ENCODE assay signal across 8 cellular contexts in the genomic region with DNA sequence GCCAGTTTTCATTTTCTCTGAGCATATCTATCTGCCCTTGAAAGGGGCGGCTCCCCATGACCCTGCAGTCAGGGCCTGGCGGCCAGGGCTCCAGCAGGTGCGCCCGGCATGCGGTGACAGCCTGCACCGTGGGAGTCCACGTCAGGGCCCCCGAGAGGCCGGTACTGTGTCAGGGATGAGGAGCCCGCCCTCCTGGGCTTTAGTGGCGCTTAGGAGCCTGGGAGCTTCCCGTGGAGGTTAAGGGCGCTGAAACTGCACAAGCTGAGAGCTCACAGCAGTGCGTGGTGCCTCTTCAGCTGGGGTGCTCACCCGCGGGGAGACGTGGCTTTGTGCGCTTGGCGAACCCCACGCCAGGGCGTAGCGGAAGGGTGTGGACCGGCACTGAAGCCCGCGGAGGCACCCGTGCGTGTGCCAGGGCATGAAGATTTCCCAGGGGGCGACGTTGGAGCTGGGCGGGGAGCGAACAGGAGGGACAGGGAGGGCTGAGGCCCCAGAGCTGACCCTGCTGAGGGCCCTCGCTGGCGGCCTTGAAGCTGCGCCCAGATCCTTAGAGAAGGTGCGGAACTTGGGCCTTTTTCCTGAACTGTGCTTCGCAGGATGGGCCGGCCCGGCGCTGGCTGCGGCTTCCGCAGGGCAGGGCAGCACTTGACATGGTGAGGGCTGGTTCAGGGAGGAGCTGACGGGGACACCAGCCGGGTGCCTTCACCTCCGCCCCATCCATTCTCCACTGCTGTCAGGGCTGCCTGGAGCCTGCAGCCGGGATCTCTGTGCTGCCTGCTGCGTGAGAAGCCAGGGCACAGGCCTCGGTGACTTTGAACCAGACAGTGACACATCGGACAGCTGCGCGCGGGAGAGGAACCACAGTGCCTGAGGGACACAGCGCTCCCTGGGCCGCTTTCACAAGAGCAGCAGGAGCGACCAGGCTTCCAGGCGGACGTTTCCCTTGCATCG. TPM values are rescaled to one million over a fixed set of nuclear protein-coding genes. Genes with fewer than 3 reads are reported as not detected.
DNase-seq lines count a peak whose midpoint lies in the region; ATAC-seq and TF ChIP-seq lines count a peak whose summit lies in the region.

No MANE protein-coding gene starts in this region.

- H3K23ac ChIP-seq in trophoblast cell (ENCODE audit: low read length) = no peak overlapping the region

- H3K18ac ChIP-seq in trophoblast cell (ENCODE audit: low read length) = no peak overlapping the region

- H2BK120ac ChIP-seq in trophoblast cell (ENCODE audit: insufficient read depth, low read length, poor library complexity) = no peak overlapping the region

- H3K36me3 ChIP-seq in trophoblast cell (ENCODE audit: control insufficient read depth in 1 of 2, insufficient read depth in 2 of 2, low read length in 2 of 2) = no peaks in the 10 kb centered on the region

- no peak overlapping the region for H2BK12ac ChIP-seq in trophoblast cell (ENCODE audit: low read length)

- DNase-seq in NCI-H1092 (lab: John Stamatoyannopoulos, UW) (peak; percentile 31), fibroblast of pulmonary artery (ENCODE audit: low read depth) (no peak), trophoblast cell (peak; percentile 98), occipital lobe (lab: John Stamatoyannopoulos, UW) (no peak), NCI-H1048 (lab: John Stamatoyannopoulos, UW) (no peak)
- DNase-seq in activated T-cell treated with anti-CD3 and anti-CD28 coated beads, Interleukin-2, amount 50 U/mL, for 1 hour = peak; percentile 50

- H3K27ac ChIP-seq in trophoblast cell (ENCODE audit: low read depth, low read length) = no peak overlapping the region

- no peak overlapping the region for H3K4ac ChIP-seq in trophoblast cell (ENCODE audit: low read depth, low read length)

- H3K14ac ChIP-seq in trophoblast cell (ENCODE audit: low read length) = no peak overlapping the region

- no peak overlapping the region for H3K4me2 ChIP-seq in trophoblast cell (ENCODE audit: low read length)

- peaks cover 7 to 8% of the 10 kb centered on the region in 2 experiments for H3K4me1 ChIP-seq in trophoblast cell (ENCODE audit: control insufficient read depth in 1 of 2, insufficient read depth in 2 of 2, low read length in 2 of 2)

- no peak overlapping the region for H4K8ac ChIP-seq in trophoblast cell (ENCODE audit: low read depth, low read length)

- no peak overlapping the region for H2BK5ac ChIP-seq in trophoblast cell (ENCODE audit: low read depth, low read length, poor library complexity)

- H3K9me3 ChIP-seq in trophoblast cell (ENCODE audit: insufficient read depth, low read depth, low read length) = peaks cover 3% of the 10 kb centered on the region

- no CpG with 5 or more reads among the region's 57 CpGs for WGBS in trophoblast cell (ENCODE audit: extremely low coverage, insufficient coverage, insufficient read length)

- no peaks in the 10 kb centered on the region for H3K79me2 ChIP-seq in trophoblast cell (ENCODE audit: control insufficient read depth, insufficient read depth, low read length, poor library complexity)

- no peak overlapping the region for H2AFZ ChIP-seq in trophoblast cell (ENCODE audit: insufficient read depth, low read length, poor library complexity)

- no peaks in the 10 kb centered on the region for H3K27me3 ChIP-seq in trophoblast cell (ENCODE audit: insufficient read depth, low read length)

- no peak overlapping the region for H2AK5ac ChIP-seq in trophoblast cell (ENCODE audit: low read length)

- TF ChIP-seq POLR2A in GM18526 (IDR thresholded peaks at IDR 0.05; ENCODE audit: extremely low read depth, insufficient read length) = peak; percentile 17

- no peak overlapping the region for H3K9ac ChIP-seq in trophoblast cell (ENCODE audit: low read length)

- ATAC-seq in GM21576 (IDR thresholded peaks at IDR 0.05; ENCODE audit: unreplicated experiment) = no peak

- H3K79me1 ChIP-seq in trophoblast cell (ENCODE audit: low read length) = no peaks in the 10 kb centered on the region

- H4K12ac ChIP-seq in trophoblast cell (ENCODE audit: low read depth, low read length) = no peak overlapping the region

- no peak overlapping the region for H4K91ac ChIP-seq in trophoblast cell (ENCODE audit: low read depth, low read length)

- H3K4me3 ChIP-seq in fibroblast of pulmonary artery (replicated peaks; ENCODE audit: low read depth, low read length) (peak overlapping the region; percentile 12), trophoblast cell (ENCODE audit: low read depth, low read length) (peak overlapping the region; percentile 8)

- no peak for TF ChIP-seq CTCF in fibroblast of pulmonary artery (IDR thresholded peaks at IDR 0.05; ENCODE audit: low read length, missing control alignments)

RNA-seq across cellular contexts. Expression of gene HTT-AS, which starts 32.9 kb away (rescaled TPM):
- polyA plus RNA-seq in trophoblast cell (2013) = not detected in 2 replicates
- total RNA-seq in occipital lobe = not detected

RNA-seq across cellular contexts. Expression of gene HTT, which starts 33.0 kb away (rescaled TPM):
- polyA plus RNA-seq in trophoblast cell (2013) = 27.4 and 27.8 TPM in 2 replicates
- 71.1 TPM for total RNA-seq in occipital lobe

Comparison
In these comparisons a context has a peak if more than half of its experiments do, and no peak if none do; other contexts are left out.
1. DNase-seq: peak in NCI-H1092 (single experiment), activated T-cell treated with anti-CD3 and anti-CD28 coated beads, Interleukin-2, amount 50 U/mL, for 1 hour (single experiment) and trophoblast cell (2 of 2); none in fibroblast of pulmonary artery (single experiment), occipital lobe (single experiment) and NCI-H1048 (single experiment).